In the genomic region with DNA sequence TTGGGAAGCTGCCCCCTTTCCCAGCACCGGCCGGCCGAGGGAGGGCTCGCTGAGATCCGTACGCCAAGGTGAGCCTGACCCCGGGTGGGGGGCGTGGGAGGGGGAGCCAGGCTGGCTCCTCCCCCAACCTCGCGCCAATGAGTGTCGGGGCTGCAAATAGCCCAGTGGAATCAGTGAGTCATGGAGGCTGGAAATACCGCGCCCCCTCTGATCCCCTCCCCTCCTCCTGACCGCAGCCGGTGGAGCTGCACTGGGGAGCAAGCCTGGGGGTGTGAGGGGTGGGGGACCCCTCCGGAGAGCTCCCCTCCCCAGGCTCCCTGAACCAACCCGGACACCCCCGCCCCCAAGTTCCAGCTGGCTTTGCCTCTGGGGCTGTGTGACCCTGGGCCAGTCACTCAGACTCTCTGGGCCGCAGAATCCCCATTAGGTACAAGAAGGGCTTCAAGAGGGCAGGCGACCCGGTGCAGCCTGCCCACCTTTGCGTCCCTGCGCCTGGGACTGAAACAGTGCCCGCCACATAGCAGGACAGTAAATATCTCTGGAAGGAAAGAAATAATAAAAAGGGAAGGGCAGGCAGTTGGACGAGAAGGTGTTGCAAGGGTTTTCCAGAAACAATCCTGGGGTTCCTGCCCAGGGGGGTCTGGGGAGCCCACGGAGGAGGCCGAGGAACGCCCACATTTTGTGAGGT, we compare ENCODE assay signal across 8 cellular contexts. TPM values are rescaled to one million over a fixed set of nuclear protein-coding genes. Genes with fewer than 3 reads are reported as not detected.
DNase-seq lines count a peak whose midpoint lies in the region; ATAC-seq and TF ChIP-seq lines count a peak whose summit lies in the region.

No MANE protein-coding gene starts in this region.

- TF ChIP-seq POLR2A in gastrocnemius medialis (IDR thresholded peaks at IDR 0.05) = peak in 1 of 2 donors; percentile 71

- ATAC-seq in gastrocnemius medialis (peak; percentile 28 to 38), GM19455 (IDR thresholded peaks at IDR 0.05; ENCODE audit: unreplicated experiment) (no peak)

- DNase-seq in GM13976 (ENCODE audit: low spot score) (peak; percentile 80), NCI-H69 (lab: John Stamatoyannopoulos, UW) (peak; percentile 69), left ventricle myocardium inferior (peak; percentile 76), gastrocnemius medialis (peak; percentile 84 to 93), NCI-H1092 (lab: John Stamatoyannopoulos, UW) (no peak), KG1 (lab: John Stamatoyannopoulos, UW) (no peak)
- peak; percentile 53 for DNase-seq in activated naive CD4-positive, alpha-beta T cell treated with Interleukin-2 at 50 U/mL for 16 hours

- H3K36me3 ChIP-seq in left ventricle myocardium inferior (peaks cover 10% of the 10 kb centered on the region), gastrocnemius medialis (no peaks in the 10 kb centered on the region)

- H3K9me3 ChIP-seq in left ventricle myocardium inferior (replicated peaks) = no peaks in the 10 kb centered on the region
- no peaks in the 10 kb centered on the region for H3K9me3 ChIP-seq in gastrocnemius medialis

- H3K27ac ChIP-seq in left ventricle myocardium inferior (replicated peaks) = peak overlapping the region; percentile 97
- peak overlapping the region; percentile 97 to 100 (median 98) for H3K27ac ChIP-seq in gastrocnemius medialis

- H3K27me3 ChIP-seq in left ventricle myocardium inferior (ENCODE audit: low read depth) (no peaks in the 10 kb centered on the region), gastrocnemius medialis (no peaks in the 10 kb centered on the region)

- in situ Hi-C loops in GM13976 (cut with MboI; ENCODE audit: low sequenced_read_pairs, unreplicated experiment) (no loop called here), gastrocnemius medialis (cut with MboI; ENCODE audit: low sequenced_read_pairs in 4 of 4) (no loop called here)

- TF ChIP-seq CTCF in GM13976 (IDR thresholded peaks at IDR 0.05; ENCODE audit: borderline replicate concordance, control extremely low read depth, extremely low read depth, insufficient read depth, missing control alignments) (no peak), left ventricle myocardium inferior (IDR thresholded peaks at IDR 0.05; ENCODE audit: borderline replicate concordance) (no peak), gastrocnemius medialis (IDR thresholded peaks at IDR 0.05 in 4 of 5, conservative IDR thresholded peaks at IDR 0.05 in 1 of 5) (no peak)

- H3K4me3 ChIP-seq in left ventricle myocardium inferior = peak overlapping the region; percentile 74
- peak overlapping the region; percentile 43 to 77 (median 72) for H3K4me3 ChIP-seq in gastrocnemius medialis

- intact Hi-C loops in left ventricle myocardium inferior (cut with micrococcal nuclease) = no loop called here
- intact Hi-C loops in gastrocnemius medialis (cut with DNase I; ENCODE audit: low total_unique reads) = loop anchor here (10.0 kb wide), 2 partner anchors 299 to 1101 kb away; partner anchors contain the start of gene PADI2

- H3K4me1 ChIP-seq in left ventricle myocardium inferior (peaks cover 58% of the 10 kb centered on the region), gastrocnemius medialis (peaks cover 28 to 43% of the 10 kb centered on the region in 2 donors)

RNA-seq across cellular contexts. Expression of gene HSPB7, which starts 4.5 kb away (rescaled TPM):
- 4,061 TPM for total RNA-seq in left ventricle myocardium inferior
- 1,000 to 10,000 TPM in 1 of 4 donors, 100 to 1,000 TPM in 3; 355 to 1,466 (median 716) TPM for total RNA-seq in gastrocnemius medialis

RNA-seq across cellular contexts. Expression of gene CLCNKA, which starts 8.5 kb away (rescaled TPM):
- total RNA-seq in left ventricle myocardium inferior (0.16 TPM), gastrocnemius medialis (under 1 TPM in 3 of 4 donors, not detected in 1; 0.64 to 0.94 (median 0.80) TPM)

RNA-seq across cellular contexts. Expression of gene SRARP, which starts 9.3 kb away (rescaled TPM):
- 1.0 TPM for total RNA-seq in left ventricle myocardium inferior
- under 1 TPM in 2 of 4 donors, not detected in 2; 0.10 to 0.19 TPM for total RNA-seq in gastrocnemius medialis

RNA-seq across cellular contexts. Expression of gene CLCNKB, which starts 30.2 kb away (rescaled TPM):
- total RNA-seq in left ventricle myocardium inferior (1.3 TPM), gastrocnemius medialis (not detected)

RNA-seq across cellular contexts. Expression of gene ZBTB17, which starts 37.5 kb away (rescaled TPM):
- 24.7 TPM for total RNA-seq in left ventricle myocardium inferior
- total RNA-seq in gastrocnemius medialis = 10 to 100 TPM; 25.9 to 44.1 (median 31.5) TPM

Comparison
In these comparisons a context has a peak if more than half of its experiments do, and no peak if none do; other contexts are left out.
1. DNase-seq: peak in GM13976 (single experiment), NCI-H69 (single experiment), activated naive CD4-positive, alpha-beta T cell treated with Interleukin-2 at 50 U/mL for 16 hours (single experiment), left ventricle myocardium inferior (single experiment) and gastrocnemius medialis (2 of 2); none in NCI-H1092 (single experiment) and KG1 (single experiment).